Comparison of ENCODE assay signal across 8 cellular contexts in genomic region chr7:74454059-74454947, GRCh38. TPM values are rescaled to one million over a fixed set of nuclear protein-coding genes. Genes with fewer than 3 reads are reported as not detected.
DNase-seq lines count a peak whose midpoint lies in the region; ATAC-seq and TF ChIP-seq lines count a peak whose summit lies in the region.

No MANE protein-coding gene starts in this region.

- TF ChIP-seq POLR2A in esophagus squamous epithelium (IDR thresholded peaks at IDR 0.05), result no peak

- no peaks in the 10 kb centered on the region for H3K9me3 ChIP-seq in WERI-Rb-1 (ENCODE audit: severe bottlenecking)
- no peaks in the 10 kb centered on the region for H3K9me3 ChIP-seq in esophagus squamous epithelium
- H3K9me3 ChIP-seq in neuron (ENCODE audit: low read length), result no peaks in the 10 kb centered on the region

- H3K4me1 ChIP-seq in esophagus squamous epithelium (peaks cover 18 to 71% (median 22%) of the 10 kb centered on the region in 3 donors), neuron (ENCODE audit: insufficient read depth, low read length) (peaks cover 11% of the 10 kb centered on the region)

- H3K27me3 ChIP-seq in WERI-Rb-1 (ENCODE audit: insufficient read depth, low read depth, severe bottlenecking) (no peaks in the 10 kb centered on the region), esophagus squamous epithelium (no peaks in the 10 kb centered on the region), neuron (ENCODE audit: insufficient read depth, low read length) (no peaks in the 10 kb centered on the region)

- H2AFZ ChIP-seq in neuron (ENCODE audit: low read depth, low read length), result peak overlapping the region; percentile 72

- H3K4me3 ChIP-seq in GM12875 (ENCODE audit: low read depth, low read length) (peak overlapping the region; percentile 56), WERI-Rb-1 (ENCODE audit: low read depth, low read length) (peak overlapping the region; percentile 89), esophagus squamous epithelium (peak overlapping the region; percentile 80 to 96 (median 90)), neuron (ENCODE audit: low read length) (peak overlapping the region; percentile 52)

- peaks cover 37% of the 10 kb centered on the region for H3K36me3 ChIP-seq in WERI-Rb-1
- peaks cover 0 to 4% (median 0%) of the 10 kb centered on the region in 3 donors for H3K36me3 ChIP-seq in esophagus squamous epithelium
- peaks cover 3% of the 10 kb centered on the region for H3K36me3 ChIP-seq in neuron (ENCODE audit: insufficient read depth, low read length)

- no peak for ATAC-seq in HG03175 (IDR thresholded peaks at IDR 0.05; ENCODE audit: unreplicated experiment)
- no peak for ATAC-seq in GM18498 (IDR thresholded peaks at IDR 0.05; ENCODE audit: unreplicated experiment)
- ATAC-seq in HG02642 (IDR thresholded peaks at IDR 0.05; ENCODE audit: poor library complexity, unreplicated experiment), result no peak

- no peak for TF ChIP-seq CTCF in GM12875 (IDR thresholded peaks at IDR 0.05; ENCODE audit: borderline replicate concordance, insufficient read depth, low read depth, low read length)
- no peak for TF ChIP-seq CTCF in WERI-Rb-1 (IDR thresholded peaks at IDR 0.05; ENCODE audit: low read depth, low read length)
- TF ChIP-seq CTCF in esophagus squamous epithelium (IDR thresholded peaks at IDR 0.05), result no peak

- peak; percentile 55 for DNase-seq in WERI-Rb-1
- DNase-seq in esophagus squamous epithelium (lab: John Stamatoyannopoulos, UW), result no peak
- no peak for DNase-seq in GM19240 (ENCODE audit: insufficient read length, low spot score)

- WGBS in esophagus squamous epithelium, 2 donors, result 20% methylated on average over 1 of the region's 54 CpGs; no CpG with 5 or more reads in 1 of the 2 donors

- intact Hi-C loops in esophagus squamous epithelium (cut with DNase I), result no loop called here

- H3K27ac ChIP-seq in WERI-Rb-1 (peak overlapping the region; percentile 96), esophagus squamous epithelium (peak overlapping the region; percentile 96 to 98 (median 96))

RNA-seq across cellular contexts. Expression of gene GTF2IRD1, which starts 0.6 kb away (rescaled TPM):
- 10 to 100 TPM; 26.8 to 35.6 (median 28.5) TPM for total RNA-seq in esophagus squamous epithelium
